In the genomic region with DNA sequence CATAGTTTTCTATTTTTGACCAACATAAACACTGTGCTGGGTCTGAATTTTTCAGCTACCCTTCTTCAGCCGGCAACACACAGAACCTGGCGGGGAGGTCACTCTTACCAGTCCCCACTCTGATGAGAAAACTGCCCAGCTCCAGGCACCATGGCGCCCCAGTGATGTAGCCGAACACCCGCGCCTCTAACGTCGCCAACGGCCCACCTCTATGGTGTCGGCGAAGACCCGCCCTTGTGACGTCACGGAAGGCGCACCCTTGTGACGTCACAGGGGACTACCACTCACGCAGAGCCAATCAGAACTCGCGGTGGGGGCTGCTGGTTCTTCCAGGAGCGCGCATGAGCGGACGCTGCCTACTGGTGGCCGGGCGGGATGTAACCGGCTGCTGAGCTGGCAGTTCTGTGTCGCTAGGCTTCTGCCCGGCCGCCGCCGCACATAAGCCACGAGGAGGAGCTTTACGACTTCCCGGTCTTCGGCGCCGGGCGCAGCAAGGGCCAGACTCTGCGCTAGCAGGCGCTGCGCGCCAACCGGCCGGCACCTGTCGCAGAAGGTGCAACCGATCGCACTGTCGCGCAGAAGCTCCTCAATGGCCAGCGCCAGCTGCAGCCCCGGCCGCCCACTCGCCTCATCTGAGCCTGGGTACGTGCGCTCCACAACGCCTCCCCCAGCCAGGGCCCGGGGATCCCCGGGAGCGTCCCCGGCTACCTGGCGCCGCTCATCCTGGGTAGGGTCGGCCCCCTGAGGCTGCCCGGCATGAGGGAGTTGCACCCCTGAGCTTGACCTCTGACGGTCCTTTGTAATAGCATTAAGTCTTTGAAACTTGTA, we compare ENCODE assay signal across 8 cellular contexts.
A peak's percentile ranks its signal among the peaks of the same experiment; 100 is the strongest.
DNase-seq lines count a peak whose midpoint lies in the region; ATAC-seq and TF ChIP-seq lines count a peak whose summit lies in the region.
"Not testable (repeated sequence)": the region's sequence is repeated elsewhere in the genome, so short reads cannot be mapped to it uniquely, and the experiment has no call there.

No MANE protein-coding gene starts in this region.

- not testable (repeated sequence) for H3K9me3 ChIP-seq in ES-I3 (ENCODE audit: control insufficient read depth, insufficient read depth, low read length); left ventricle myocardium inferior (replicated peaks); ovary

- ATAC-seq in GM21528 (IDR thresholded peaks at IDR 0.05; ENCODE audit: low FRiP score, unreplicated experiment): peak; percentile 100
- ATAC-seq in WTC11: peak; percentile 100
- ATAC-seq in stimulated activated naive CD8-positive, alpha-beta T cell treated with anti-CD3 and anti-CD28 coated beads, Interleukin-15, amount 100 ng/mL, for 72 hours: peak; percentile 99

- POLR2A ChIA-PET in WTC11 (lab: Charles Lee): not testable (repeated sequence)

- H3K9ac ChIP-seq in ES-I3 (ENCODE audit: low read depth, low read length): peak overlapping the region; percentile 85

- CTCF ChIA-PET in WTC11 (lab: Charles Lee): interaction anchor here (1.4 kb wide), 1 partner anchor 91 kb away, joined by 6 read pairs; no protein-coding TSS in a partner anchor

- not testable (repeated sequence) for H3K36me3 Mint-ChIP-seq in WTC11

- peak; percentile 53 for TF ChIP-seq EP300 in ovary (IDR thresholded peaks at IDR 0.05)

- not testable (repeated sequence) for H3K27me3 Mint-ChIP-seq in WTC11 (ENCODE audit: low read depth); stimulated activated naive CD8-positive, alpha-beta T cell treated with anti-CD3 and anti-CD28 coated beads, Interleukin-15, amount 100 ng/mL, for 72 hours

- H3K27ac ChIP-seq in brain microvascular endothelial cell (peak overlapping the region; percentile 82), left ventricle myocardium inferior (replicated peaks) (peak overlapping the region; percentile 92), ovary (peak overlapping the region; percentile 70 to 81)

- peak overlapping the region; percentile 98 for H3K27ac Mint-ChIP-seq in WTC11
- peak overlapping the region; percentile 99 for H3K27ac Mint-ChIP-seq in stimulated activated naive CD8-positive, alpha-beta T cell treated with anti-CD3 and anti-CD28 coated beads, Interleukin-15, amount 100 ng/mL, for 72 hours

- intact Hi-C loops in left ventricle myocardium inferior (cut with micrococcal nuclease); ovary (cut with DNase I): not testable (repeated sequence)

- not testable (repeated sequence) for H3K36me3 ChIP-seq in ES-I3 (ENCODE audit: insufficient read depth, low read length); brain microvascular endothelial cell (replicated peaks); left ventricle myocardium inferior; ovary

- H3K27me3 ChIP-seq in brain microvascular endothelial cell (replicated peaks); left ventricle myocardium inferior (ENCODE audit: low read depth); ovary: not testable (repeated sequence)

- not testable (repeated sequence) for H3K4me1 ChIP-seq in ES-I3 (ENCODE audit: insufficient read depth, low read length); ovary (ENCODE audit: insufficient read depth)
- peaks cover 16% of the 10 kb centered on the region for H3K4me1 ChIP-seq in left ventricle myocardium inferior

- H3K4me3 ChIP-seq in brain microvascular endothelial cell (ENCODE audit: low read depth, low read length) (peak overlapping the region; percentile 73), left ventricle myocardium inferior (peak overlapping the region; percentile 83), ovary (peak overlapping the region; percentile 42)

- 0% methylated on average over 56 to 61 of the region's 65 CpGs for WGBS in ovary, 3 donors

- in situ Hi-C loops in brain microvascular endothelial cell (cut with HindIII; ENCODE audit: low pct_ligation_motif_present, low sequenced_read_pairs): not testable (repeated sequence)

- TF ChIP-seq CTCF in WTC11 (IDR thresholded peaks at IDR 0.05): not testable (repeated sequence)
- TF ChIP-seq CTCF in brain microvascular endothelial cell (IDR thresholded peaks at IDR 0.05; ENCODE audit: low read depth, low read length, missing control alignments): peak; percentile 48
- peak; percentile 68 for TF ChIP-seq CTCF in left ventricle myocardium inferior (IDR thresholded peaks at IDR 0.05; ENCODE audit: borderline replicate concordance)
- peak in 2 of 3 donors; percentile 78 to 90 for TF ChIP-seq CTCF in ovary (IDR thresholded peaks at IDR 0.05)

- peak; percentile 99 for DNase-seq in HK-2 (ENCODE audit: unreplicated experiment)
- peak; percentile 98 for DNase-seq in WTC11 (ENCODE audit: low spot score)
- peak; percentile 99 for DNase-seq in brain microvascular endothelial cell
- peak; percentile 100 for DNase-seq in left ventricle myocardium inferior
- DNase-seq in ovary: peak; percentile 97 to 99 (median 99)
- DNase-seq in stimulated activated naive CD8-positive, alpha-beta T cell treated with anti-CD3 and anti-CD28 coated beads, Interleukin-15, amount 100 ng/mL, for 72 hours: peak; percentile 98 to 100

- not testable (repeated sequence) for H3K9me3 Mint-ChIP-seq in WTC11; stimulated activated naive CD8-positive, alpha-beta T cell treated with anti-CD3 and anti-CD28 coated beads, Interleukin-15, amount 100 ng/mL, for 72 hours

- H3K4me3 Mint-ChIP-seq in WTC11: peak overlapping the region; percentile 97
- peak overlapping the region; percentile 94 for H3K4me3 Mint-ChIP-seq in stimulated activated naive CD8-positive, alpha-beta T cell treated with anti-CD3 and anti-CD28 coated beads, Interleukin-15, amount 100 ng/mL, for 72 hours

- H3K4me1 Mint-ChIP-seq in WTC11; stimulated activated naive CD8-positive, alpha-beta T cell treated with anti-CD3 and anti-CD28 coated beads, Interleukin-15, amount 100 ng/mL, for 72 hours: not testable (repeated sequence)

- TF ChIP-seq POLR2A in ovary (IDR thresholded peaks at IDR 0.05): peak; percentile 99

TF ChIP-seq in WTC11, 78 proteins besides CTCF, POLR2A, EP300 and RAD21 (continues in another document):
- TF ChIP-seq NFATC4 (CRISPR knock-in tag; IDR thresholded peaks at IDR 0.05) (0 out of 2 replicates have a peak, but pooled peaks have one; percentile 13), CREM (CRISPR knock-in tag; IDR thresholded peaks at IDR 0.05) (peak; percentile 99), TEAD1 (CRISPR knock-in tag; IDR thresholded peaks at IDR 0.05) (peak; percentile 25; the same call in 1 of the 2 replicates), FOXK1 (CRISPR knock-in tag; IDR thresholded peaks at IDR 0.05) (peak; percentile 94), FOXP1 (CRISPR knock-in tag; IDR thresholded peaks at IDR 0.05; ENCODE audit: borderline replicate concordance) (peak; percentile 38; the same call in 1 of the 2 replicates), SP1 (CRISPR knock-in tag; conservative IDR thresholded peaks at IDR 0.05) (peak; percentile 96), USF1 (CRISPR knock-in tag; IDR thresholded peaks at IDR 0.05) (peak; percentile 60; the same call in 1 of the 2 replicates), CREB1 (CRISPR knock-in tag; IDR thresholded peaks at IDR 0.05) (peak; percentile 84; the same call in 1 of the 2 replicates), GABPB1 (CRISPR knock-in tag; IDR thresholded peaks at IDR 0.05) (peak; percentile 43; the same call in 1 of the 2 replicates), MYBL2 (CRISPR knock-in tag; IDR thresholded peaks at IDR 0.05) (peak; percentile 76; the same call in 1 of the 2 replicates), NFYB (CRISPR knock-in tag; conservative IDR thresholded peaks at IDR 0.05; ENCODE audit: low read depth) (peak; percentile 85), MAX (CRISPR knock-in tag; IDR thresholded peaks at IDR 0.05) (peak; percentile 92), ZNF232 (CRISPR knock-in tag; IDR thresholded peaks at IDR 0.05) (peak; percentile 49; the same call in 1 of the 2 replicates), ZBTB21 (CRISPR knock-in tag; IDR thresholded peaks at IDR 0.05; ENCODE audit: borderline replicate concordance) (peak; percentile 95)
- TF ChIP-seq, protein P1, sequence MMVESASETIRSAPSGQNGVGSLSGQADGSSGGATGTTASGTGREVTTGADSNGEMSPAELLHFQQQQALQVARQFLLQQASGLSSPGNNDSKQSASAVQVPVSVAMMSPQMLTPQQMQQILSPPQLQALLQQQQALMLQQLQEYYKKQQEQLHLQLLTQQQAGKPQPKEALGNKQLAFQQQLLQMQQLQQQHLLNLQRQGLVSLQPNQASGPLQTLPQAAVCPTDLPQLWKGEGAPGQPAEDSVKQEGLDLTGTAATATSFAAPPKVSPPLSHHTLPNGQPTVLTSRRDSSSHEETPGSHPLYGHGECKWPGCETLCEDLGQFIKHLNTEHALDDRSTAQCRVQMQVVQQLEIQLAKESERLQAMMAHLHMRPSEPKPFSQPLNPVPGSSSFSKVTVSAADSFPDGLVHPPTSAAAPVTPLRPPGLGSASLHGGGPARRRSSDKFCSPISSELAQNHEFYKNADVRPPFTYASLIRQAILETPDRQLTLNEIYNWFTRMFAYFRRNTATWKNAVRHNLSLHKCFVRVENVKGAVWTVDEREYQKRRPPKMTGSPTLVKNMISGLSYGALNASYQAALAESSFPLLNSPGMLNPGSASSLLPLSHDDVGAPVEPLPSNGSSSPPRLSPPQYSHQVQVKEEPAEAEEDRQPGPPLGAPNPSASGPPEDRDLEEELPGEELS (CRISPR knock-in tag; IDR thresholded peaks at IDR 0.05): peak; percentile 70; the same call in 1 of the 2 replicates

Comparison
In these comparisons a context has a peak if more than half of its experiments do, and no peak if none do; other contexts are left out.
1. Peak in every context shown above with its lines: DNase-seq, ATAC-seq, H3K4me3 ChIP-seq and H3K27ac ChIP-seq.